Comparison of ENCODE assay signal across 8 cellular contexts in the genomic region with DNA sequence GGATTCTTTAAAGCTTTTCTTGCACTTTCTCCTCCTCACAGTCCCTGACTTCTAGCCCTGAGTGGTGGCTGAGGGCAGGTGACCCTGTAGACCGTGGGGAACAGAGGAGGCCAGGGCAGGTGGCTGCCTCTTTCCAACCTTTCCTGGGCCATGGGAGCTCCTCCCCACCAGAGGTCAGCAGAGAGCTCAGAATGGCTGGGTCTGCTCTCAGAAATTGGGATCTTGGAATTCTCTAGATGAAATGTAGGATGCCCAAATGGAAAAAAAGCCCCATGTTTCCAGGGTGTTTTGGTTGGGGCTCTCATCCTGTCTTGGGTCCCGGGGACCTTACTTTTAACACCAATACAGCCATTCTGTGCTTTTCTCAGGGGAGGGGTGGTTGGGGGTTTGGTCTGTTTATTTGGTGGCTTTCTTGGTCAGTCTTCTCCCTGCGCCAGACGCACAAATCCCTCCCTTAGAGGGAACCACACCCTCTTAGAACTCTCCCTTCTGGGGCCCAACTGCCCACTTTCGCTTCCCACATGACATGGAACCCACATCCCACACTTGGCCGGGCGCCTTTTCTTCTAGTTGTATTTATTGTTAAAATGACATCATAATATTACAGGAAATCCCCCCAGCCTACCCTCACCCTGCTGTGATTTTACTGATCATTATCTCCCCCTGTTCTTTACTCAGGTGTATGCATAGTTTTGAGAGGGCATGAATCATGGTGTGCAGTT. TPM values are rescaled to one million over a fixed set of nuclear protein-coding genes. Genes with fewer than 3 reads are reported as not detected.
A peak's percentile ranks its signal among the peaks of the same experiment; 100 is the strongest.
DNase-seq lines count a peak whose midpoint lies in the region; ATAC-seq, FAIRE-seq and TF ChIP-seq lines count a peak whose summit lies in the region.

No MANE protein-coding gene starts in this region.

- no peak for TF ChIP-seq EP300 in neural cell (conservative IDR thresholded peaks at IDR 0.05; ENCODE audit: poor library complexity, severe bottlenecking)

- no peaks in the 10 kb centered on the region for H4K20me1 ChIP-seq in OCI-LY1 (ENCODE audit: insufficient read depth, low read length)
- no peaks in the 10 kb centered on the region for H4K20me1 ChIP-seq in neural cell (ENCODE audit: insufficient read depth)

- H3F3A ChIP-seq in OCI-LY1 (ENCODE audit: insufficient read depth, low read length), result no peaks in the 10 kb centered on the region
- H3F3A ChIP-seq in neural cell (ENCODE audit: insufficient read depth, low read length, poor library complexity, severe bottlenecking), result no peaks in the 10 kb centered on the region

- H3K9me3 Mint-ChIP-seq in activated T-cell treated with anti-CD3 and anti-CD28 coated beads, Interleukin-2, amount 50 U/mL, for 24 hours, result no peaks in the 10 kb centered on the region

- H3K79me2 ChIP-seq in OCI-LY1 (ENCODE audit: insufficient read depth, low read length) (no peaks in the 10 kb centered on the region), neural cell (replicated peaks; ENCODE audit: insufficient read depth, low read length) (no peaks in the 10 kb centered on the region)

- no peak for TF ChIP-seq POLR2A in H54 (IDR thresholded peaks at IDR 0.05; ENCODE audit: low read depth, low read length)

- no peak for FAIRE-seq in H54 (lab: Jason Lieb, UNC)

- no peak overlapping the region for H3K4me3 Mint-ChIP-seq in activated T-cell treated with anti-CD3 and anti-CD28 coated beads, Interleukin-2, amount 50 U/mL, for 24 hours

- no peak overlapping the region for H2AFZ ChIP-seq in OCI-LY1 (ENCODE audit: low read length)
- no peak overlapping the region for H2AFZ ChIP-seq in neural cell (ENCODE audit: low read depth, low read length)

- ATAC-seq in GM21529 (IDR thresholded peaks at IDR 0.05; ENCODE audit: unreplicated experiment), result no peak

- no peaks in the 10 kb centered on the region for H3K36me3 Mint-ChIP-seq in activated T-cell treated with anti-CD3 and anti-CD28 coated beads, Interleukin-2, amount 50 U/mL, for 24 hours (ENCODE audit: low read depth)

- H3K4me1 Mint-ChIP-seq in activated T-cell treated with anti-CD3 and anti-CD28 coated beads, Interleukin-2, amount 50 U/mL, for 24 hours (ENCODE audit: low read depth), result peaks cover 11% of the 10 kb centered on the region

- H3K27me3 Mint-ChIP-seq in activated T-cell treated with anti-CD3 and anti-CD28 coated beads, Interleukin-2, amount 50 U/mL, for 24 hours, result no peaks in the 10 kb centered on the region

- H3K4me1 ChIP-seq in OCI-LY1 (ENCODE audit: insufficient read depth, low read length, severe bottlenecking), result no peaks in the 10 kb centered on the region

- H3K4me2 ChIP-seq in OCI-LY1 (ENCODE audit: low read length) (no peak overlapping the region), neural cell (ENCODE audit: low read length) (no peak overlapping the region)

- no peaks in the 10 kb centered on the region for H3K9me2 ChIP-seq in OCI-LY1 (ENCODE audit: low read depth, low read length)
- no peaks in the 10 kb centered on the region for H3K9me2 ChIP-seq in neural cell (ENCODE audit: insufficient read depth, low read length)

- H3K9ac ChIP-seq in OCI-LY1 (ENCODE audit: low read length) (no peak overlapping the region), neural cell (ENCODE audit: low read length) (no peak overlapping the region)

- no peak overlapping the region for H3K27ac Mint-ChIP-seq in activated T-cell treated with anti-CD3 and anti-CD28 coated beads, Interleukin-2, amount 50 U/mL, for 24 hours

- H3K27ac ChIP-seq in HL-60 (replicated peaks) (no peak overlapping the region), OCI-LY1 (ENCODE audit: low read depth, low read length, poor library complexity, severe bottlenecking) (no peak overlapping the region), neural cell (ENCODE audit: low read length) (no peak overlapping the region)

- TF ChIP-seq RAD21 in neural cell (conservative IDR thresholded peaks at IDR 0.05), result peak; percentile 93

- H3K9me3 ChIP-seq in OCI-LY1 (ENCODE audit: low read length) (no peaks in the 10 kb centered on the region), neural cell (ENCODE audit: low read length) (no peaks in the 10 kb centered on the region)

- DNase-seq in D341Med (ENCODE audit: low spot score), result peak; percentile 85
- peak in 1 of 2 experiments; percentile 37 for DNase-seq in HL-60 (ENCODE audit: low read depth in 1 of 2, low spot score in 1 of 2)
- DNase-seq in activated T-cell treated with anti-CD3 and anti-CD28 coated beads, Interleukin-2, amount 50 U/mL, for 24 hours, result peak; percentile 68
- peak; percentile 52 for DNase-seq in fibroblast of mammary gland (ENCODE audit: low read depth)
- DNase-seq in H54 (ENCODE audit: insufficient read length, low spot score), result no peak

- TF ChIP-seq CTCF in HL-60 (IDR thresholded peaks at IDR 0.05; ENCODE audit: insufficient read depth, low read length), result peak; percentile 50
- peak; percentile 91 for TF ChIP-seq CTCF in OCI-LY1 (IDR thresholded peaks at IDR 0.05; ENCODE audit: low read length)
- TF ChIP-seq CTCF in fibroblast of mammary gland (conservative IDR thresholded peaks at IDR 0.05; ENCODE audit: control insufficient read depth, insufficient read depth, low read depth, low read length), result peak; percentile 94
- peak; percentile 92 for TF ChIP-seq CTCF in neural cell (IDR thresholded peaks at IDR 0.05; ENCODE audit: poor library complexity, severe bottlenecking)

- no peak overlapping the region for H3K4me3 ChIP-seq in HL-60 (replicated peaks; ENCODE audit: insufficient read depth, low read length)
- H3K4me3 ChIP-seq in OCI-LY1 (ENCODE audit: low read depth, low read length, poor library complexity, severe bottlenecking), result no peak overlapping the region
- no peak overlapping the region for H3K4me3 ChIP-seq in fibroblast of mammary gland (ENCODE audit: control insufficient read depth, low read depth, low read length)
- no peak overlapping the region for H3K4me3 ChIP-seq in neural cell (ENCODE audit: low read length)

- H3K27me3 ChIP-seq in HL-60 (ENCODE audit: insufficient read depth, poor library complexity, severe bottlenecking) (peaks cover 5% of the 10 kb centered on the region), OCI-LY1 (ENCODE audit: insufficient read depth, low read length) (no peaks in the 10 kb centered on the region), neural cell (ENCODE audit: insufficient read depth, low read depth, low read length) (no peaks in the 10 kb centered on the region)

- H3K36me3 ChIP-seq in OCI-LY1 (ENCODE audit: insufficient read depth, low read length) (no peaks in the 10 kb centered on the region), neural cell (ENCODE audit: insufficient read depth, low read length) (no peaks in the 10 kb centered on the region)

TF ChIP-seq in neural cell, 6 proteins besides CTCF, POLR2A, EP300 and RAD21:
- TF ChIP-seq REST (IDR thresholded peaks at IDR 0.05; ENCODE audit: borderline replicate concordance) (no peak), MXI1 (conservative IDR thresholded peaks at IDR 0.05; ENCODE audit: poor library complexity, severe bottlenecking) (no peak), SMC3 (conservative IDR thresholded peaks at IDR 0.05; ENCODE audit: poor library complexity) (peak; percentile 99)

RNA-seq across cellular contexts. Expression of gene GNAS, which starts 17.9 kb away (rescaled TPM):
- 958 and 975 TPM in 2 replicates for polyA plus RNA-seq in neural cell
- 657 and 755 TPM in 2 replicates for polyA minus RNA-seq in neural cell

RNA-seq across cellular contexts. Expression of gene GNAS-AS1, which starts 19.8 kb away (rescaled TPM):
- 0.64 TPM in 1 of 2 replicates, not detected in the other for polyA plus RNA-seq in neural cell
- polyA minus RNA-seq in neural cell, result 0.49 and 1.3 TPM in 2 replicates
